ENCODE assay signal across 23 cellular contexts in genomic region chr11:39220069-39220468, GRCh38.
DNase-seq lines count a peak whose midpoint lies in the region; ATAC-seq and TF ChIP-seq lines count a peak whose summit lies in the region.
"Had no signal": no experiment of that assay in that cellular context is flagged by ENCODE, and none has a peak within 500 bp of the region (broad histone marks: within the 10 kb centered on the region; RNA-seq: fewer than 3 reads in every experiment).

No MANE protein-coding gene starts in this region.

- POLR2A ChIA-PET in A673 (lab: Charles Lee; ENCODE audit: low non-redundant PET), result no interaction called here

- H3K27me3 ChIP-seq in A673 (replicated peaks; ENCODE audit: insufficient read depth, low read depth, low read length, poor library complexity), result no peaks in the 10 kb centered on the region
- H3K27me3 ChIP-seq: BE2C, BLaER1 had no signal

- peak overlapping the region; percentile 65 for H3K9ac ChIP-seq in SK-N-MC (ENCODE audit: insufficient read length)
- H3K9ac ChIP-seq: BLaER1 had no signal

- intact Hi-C loops in A673 (cut with micrococcal nuclease; ENCODE audit: unreplicated experiment) (loop anchor here (1.0 to 10.0 kb wide), 10 partner anchors 81 to 1942 kb away; no protein-coding TSS in a partner anchor), Right ventricle myocardium superior (cut with DNase I) (no loop called here)

- TSS peak; percentile 33 for BruUV-seq in A673 (replicated peaks; lab: Mats Ljungman, UMichigan)

- H3K4me3 ChIP-seq in A673 (ENCODE audit: low read depth, low read length, poor library complexity, severe bottlenecking), result no peak overlapping the region
- H3K4me3 ChIP-seq in SK-N-MC, result peak overlapping the region; percentile 65
- H3K4me3 ChIP-seq: A549, BLaER1, GM12878 had no signal

- peaks cover 40% of the 10 kb centered on the region for H3K4me1 ChIP-seq in A673 (ENCODE audit: insufficient read depth, low read length, poor library complexity, severe bottlenecking)
- H3K4me1 ChIP-seq: A549, BE2C, BLaER1 had no signal

- H3K9me3 ChIP-seq in A673 (ENCODE audit: low read depth, low read length, poor library complexity, severe bottlenecking) (peaks cover 25% of the 10 kb centered on the region), SK-N-MC (ENCODE audit: low read depth, low read length) (peaks cover 5% of the 10 kb centered on the region; the same call in 1 of the 2 replicates)
- H3K9me3 ChIP-seq: A549, BE2C, BLaER1 had no signal

- CTCF ChIA-PET in A673 (lab: Charles Lee), result no interaction called here

- no peak for TF ChIP-seq CTCF in A673 (conservative IDR thresholded peaks at IDR 0.05; ENCODE audit: low read depth, low read length)

- peak; percentile 87 for DNase-seq in A673 (ENCODE audit: low spot score)
- peak; percentile 76 for DNase-seq in SK-N-MC (ENCODE audit: low read depth, low spot score)
- peak; percentile 67 for DNase-seq in putamen (ENCODE audit: low spot score)
- no peak for DNase-seq in Right ventricle myocardium superior
- no peak for DNase-seq in NCI-H1092 treated with DMSO at 0.1 percent for 48 hours (lab: John Stamatoyannopoulos, UW)
- DNase-seq: ACHN; BE2C; C1 segment of cervical spinal cord; CD4-positive, alpha-beta memory T cell; CD4-positive, CD25-positive, alpha-beta regulatory T cell; CD8-positive, alpha-beta memory T cell; COR-L47; DMS 273 treated with DMSO at 0.1 percent for 48 hours; DMS153; DMS53; DMS79; DND-41; EL; GDM1 had no signal

- H3K36me3 ChIP-seq in A673 (ENCODE audit: insufficient read depth, low read length, poor library complexity, severe bottlenecking), result peaks cover 32% of the 10 kb centered on the region
- H3K36me3 ChIP-seq in SK-N-MC (ENCODE audit: insufficient read depth, low read length), result peaks cover 9% of the 10 kb centered on the region; the same call in 1 of the 2 replicates
- H3K36me3 ChIP-seq: BE2C, BLaER1 had no signal

- H3K27ac ChIP-seq in A673 (ENCODE audit: low read depth, low read length, poor library complexity, severe bottlenecking) (peak overlapping the region; percentile 97), SK-N-MC (peak overlapping the region; percentile 100)
- H3K27ac ChIP-seq: 22Rv1, A549, BLaER1 had no signal

- no peak for ATAC-seq in Right ventricle myocardium superior (ENCODE audit: poor library complexity)
- ATAC-seq: A549, GM12878 had no signal

Comparison
In these comparisons a context has a peak if more than half of its experiments do, and no peak if none do; other contexts are left out.
1. DNase-seq: peak in A673 (single experiment), SK-N-MC (single experiment) and putamen (single experiment); none in Right ventricle myocardium superior (single experiment) and NCI-H1092 treated with DMSO at 0.1 percent for 48 hours (single experiment).